In the genomic region with DNA sequence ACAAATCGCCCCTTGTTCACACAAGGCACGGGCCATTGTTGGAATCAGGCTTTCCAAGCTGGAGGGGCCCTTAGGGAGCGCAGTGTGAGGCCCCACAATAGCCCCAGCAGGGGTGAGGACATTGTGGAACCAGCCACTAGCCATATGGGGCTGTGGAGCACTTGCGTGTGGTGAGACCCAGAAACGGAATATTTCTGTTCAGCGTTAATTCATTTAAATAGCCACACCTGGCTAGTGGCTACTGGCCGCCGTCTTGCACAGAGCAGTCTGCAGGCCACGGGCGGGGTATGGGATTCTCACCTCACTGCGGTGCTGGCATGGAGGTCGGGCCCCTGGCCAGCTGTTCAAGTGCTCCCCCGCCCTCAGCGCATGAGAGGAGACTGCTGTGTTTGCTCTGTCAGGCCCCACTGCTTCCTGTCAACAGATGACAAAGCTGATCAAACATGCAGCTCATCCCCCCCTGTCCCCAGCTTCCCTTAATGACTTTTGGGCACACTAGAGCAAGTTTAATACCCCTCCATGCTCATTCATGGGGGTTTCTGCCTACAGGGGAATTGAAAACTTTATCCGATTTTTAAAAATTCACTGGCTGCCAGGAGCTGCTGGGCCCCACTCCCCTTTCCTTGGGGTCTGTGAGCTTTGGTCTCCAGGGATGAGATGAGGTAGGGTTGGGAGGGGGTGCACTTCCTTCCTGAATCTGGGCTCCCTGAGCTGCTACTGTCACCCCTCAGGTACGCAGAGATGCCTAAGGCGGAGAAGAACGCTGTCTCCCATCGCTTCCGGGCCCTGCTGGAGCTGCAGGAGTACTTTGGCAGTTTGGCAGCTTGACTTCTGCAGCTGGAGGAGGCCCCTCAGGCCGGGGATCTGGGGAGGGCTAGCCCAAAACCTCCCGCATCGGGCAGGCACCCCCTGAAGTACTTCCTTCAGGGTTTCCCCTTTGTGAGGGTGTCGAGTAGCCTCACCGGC, we compare ENCODE assay signal across 2 cellular contexts.
TF ChIP-seq lines count a peak whose summit lies in the region.

No MANE protein-coding gene starts in this region.

TF ChIP-seq in A549, 52 proteins besides CTCF, POLR2A, EP300 and RAD21:
- TF ChIP-seq HOXB13 (CRISPR knock-in tag; IDR thresholded peaks at IDR 0.05; ENCODE audit: low read depth) (no peak), TP53 (CRISPR knock-in tag; IDR thresholded peaks at IDR 0.05) (no peak), MAZ (IDR thresholded peaks at IDR 0.05; ENCODE audit: borderline replicate concordance, low read depth, low read length) (no peak), JUNB (IDR thresholded peaks at IDR 0.05) (peak; percentile 33; the same call in 1 of the 2 replicates), MAX (IDR thresholded peaks at IDR 0.05) (peak; percentile 50), JUN (IDR thresholded peaks at IDR 0.05) (peak; percentile 40 to 49; a peak in 1 of 5 replicates), BHLHE40 (IDR thresholded peaks at IDR 0.05; ENCODE audit: low read depth, low read length) (no peak), HDAC2 (IDR thresholded peaks at IDR 0.05) (no peak), NR3C1 (IDR thresholded peaks at IDR 0.05) (no peak), NFE2L2 (conservative IDR thresholded peaks at IDR 0.05; ENCODE audit: low read length) (no peak), FOSL2 (IDR thresholded peaks at IDR 0.05) (peak; percentile 45; the same call in 1 of the 2 replicates), FOSL2 (CRISPR knock-in tag; IDR thresholded peaks at IDR 0.05) (peak; percentile 63), GATA3 (IDR thresholded peaks at IDR 0.05; ENCODE audit: borderline replicate concordance) (peak; percentile 67), RFX5 (IDR thresholded peaks at IDR 0.05) (peak; percentile 70), PBX3 (IDR thresholded peaks at IDR 0.05) (peak; percentile 69), CHD2 (IDR thresholded peaks at IDR 0.05; ENCODE audit: low read length, partially characterized antibody) (no peak), EHF (CRISPR knock-in tag; IDR thresholded peaks at IDR 0.05) (no peak), MAFK (IDR thresholded peaks at IDR 0.05; ENCODE audit: partially characterized antibody) (no peak)

TF ChIP-seq in K562, 482 proteins besides CTCF, POLR2A, EP300 and RAD21:
- TF ChIP-seq ZNF740 (CRISPR knock-in tag; IDR thresholded peaks at IDR 0.05): 0 out of 2 replicates have a peak, but pooled peaks have one; percentile 25
- no peak for TF ChIP-seq ZNF740 (tag; IDR thresholded peaks at IDR 0.05)
- no peak for TF ChIP-seq PYGO2 (tag; IDR thresholded peaks at IDR 0.05)
- peak; percentile 49; the same call in 1 of the 2 replicates for TF ChIP-seq TFAP4 (CRISPR knock-in tag; IDR thresholded peaks at IDR 0.05; ENCODE audit: borderline replicate concordance)
- TF ChIP-seq, protein P1, sequence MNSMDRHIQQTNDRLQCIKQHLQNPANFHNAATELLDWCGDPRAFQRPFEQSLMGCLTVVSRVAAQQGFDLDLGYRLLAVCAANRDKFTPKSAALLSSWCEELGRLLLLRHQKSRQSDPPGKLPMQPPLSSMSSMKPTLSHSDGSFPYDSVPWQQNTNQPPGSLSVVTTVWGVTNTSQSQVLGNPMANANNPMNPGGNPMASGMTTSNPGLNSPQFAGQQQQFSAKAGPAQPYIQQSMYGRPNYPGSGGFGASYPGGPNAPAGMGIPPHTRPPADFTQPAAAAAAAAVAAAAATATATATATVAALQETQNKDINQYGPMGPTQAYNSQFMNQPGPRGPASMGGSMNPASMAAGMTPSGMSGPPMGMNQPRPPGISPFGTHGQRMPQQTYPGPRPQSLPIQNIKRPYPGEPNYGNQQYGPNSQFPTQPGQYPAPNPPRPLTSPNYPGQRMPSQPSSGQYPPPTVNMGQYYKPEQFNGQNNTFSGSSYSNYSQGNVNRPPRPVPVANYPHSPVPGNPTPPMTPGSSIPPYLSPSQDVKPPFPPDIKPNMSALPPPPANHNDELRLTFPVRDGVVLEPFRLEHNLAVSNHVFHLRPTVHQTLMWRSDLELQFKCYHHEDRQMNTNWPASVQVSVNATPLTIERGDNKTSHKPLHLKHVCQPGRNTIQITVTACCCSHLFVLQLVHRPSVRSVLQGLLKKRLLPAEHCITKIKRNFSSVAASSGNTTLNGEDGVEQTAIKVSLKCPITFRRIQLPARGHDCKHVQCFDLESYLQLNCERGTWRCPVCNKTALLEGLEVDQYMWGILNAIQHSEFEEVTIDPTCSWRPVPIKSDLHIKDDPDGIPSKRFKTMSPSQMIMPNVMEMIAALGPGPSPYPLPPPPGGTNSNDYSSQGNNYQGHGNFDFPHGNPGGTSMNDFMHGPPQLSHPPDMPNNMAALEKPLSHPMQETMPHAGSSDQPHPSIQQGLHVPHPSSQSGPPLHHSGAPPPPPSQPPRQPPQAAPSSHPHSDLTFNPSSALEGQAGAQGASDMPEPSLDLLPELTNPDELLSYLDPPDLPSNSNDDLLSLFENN (IDR thresholded peaks at IDR 0.05; ENCODE audit: low read depth in 2 of 2, low read length in 2 of 2): no peak
- TF ChIP-seq ZNF224 (CRISPR knock-in tag; IDR thresholded peaks at IDR 0.05): no peak
- no peak for TF ChIP-seq ZNF217 (CRISPR knock-in tag; IDR thresholded peaks at IDR 0.05)
- TF ChIP-seq CREM (IDR thresholded peaks at IDR 0.05; ENCODE audit: low read depth): 0 out of 2 replicates have a peak, but pooled peaks have one; percentile 23
- no peak for TF ChIP-seq MAX (CRISPR knock-in tag; IDR thresholded peaks at IDR 0.05)
- no peak for TF ChIP-seq CREB1 (IDR thresholded peaks at IDR 0.05)
- TF ChIP-seq CREB1 (CRISPR knock-in tag; IDR thresholded peaks at IDR 0.05): no peak
